In genomic region chr10:35961501-35961900, GRCh38 we compare ENCODE assay signal across 2 cellular contexts.
TF ChIP-seq lines count a peak whose summit lies in the region.

No MANE protein-coding gene starts in this region.

TF ChIP-seq in endothelial cell of umbilical vein, 7 proteins besides CTCF, POLR2A, EP300 and RAD21:
- no peak for TF ChIP-seq MAX (IDR thresholded peaks at IDR 0.05; ENCODE audit: insufficient read depth, insufficient read length)
- TF ChIP-seq FOS (IDR thresholded peaks at IDR 0.05; ENCODE audit: borderline replicate concordance, insufficient read depth, low read length) = peak; percentile 45
- TF ChIP-seq GATA2 (IDR thresholded peaks at IDR 0.05; ENCODE audit: insufficient read depth, insufficient read length, low read depth, low read length) = no peak
- TF ChIP-seq MYC (IDR thresholded peaks at IDR 0.05; ENCODE audit: low read depth, low read length) = no peak
- TF ChIP-seq EZH2 (IDR thresholded peaks at IDR 0.05; ENCODE audit: borderline replicate concordance, low read depth, low read length, severe bottlenecking) = no peak
- no peak for TF ChIP-seq JUN (IDR thresholded peaks at IDR 0.05; ENCODE audit: borderline replicate concordance, insufficient read depth, insufficient read length, low read depth)
- no peak for TF ChIP-seq POLR2AphosphoS5 (IDR thresholded peaks at IDR 0.05; ENCODE audit: insufficient read depth, low read depth, low read length)

TF ChIP-seq in HepG2, 621 proteins besides CTCF, POLR2A, EP300 and RAD21:
- TF ChIP-seq, protein P1, sequence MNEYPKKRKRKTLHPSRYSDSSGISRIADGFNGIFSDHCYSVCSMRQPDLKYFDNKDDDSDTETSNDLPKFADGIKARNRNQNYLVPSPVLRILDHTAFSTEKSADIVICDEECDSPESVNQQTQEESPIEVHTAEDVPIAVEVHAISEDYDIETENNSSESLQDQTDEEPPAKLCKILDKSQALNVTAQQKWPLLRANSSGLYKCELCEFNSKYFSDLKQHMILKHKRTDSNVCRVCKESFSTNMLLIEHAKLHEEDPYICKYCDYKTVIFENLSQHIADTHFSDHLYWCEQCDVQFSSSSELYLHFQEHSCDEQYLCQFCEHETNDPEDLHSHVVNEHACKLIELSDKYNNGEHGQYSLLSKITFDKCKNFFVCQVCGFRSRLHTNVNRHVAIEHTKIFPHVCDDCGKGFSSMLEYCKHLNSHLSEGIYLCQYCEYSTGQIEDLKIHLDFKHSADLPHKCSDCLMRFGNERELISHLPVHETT (CRISPR knock-in tag; conservative IDR thresholded peaks at IDR 0.05) = no peak
- TF ChIP-seq DRAP1 (CRISPR knock-in tag; IDR thresholded peaks at IDR 0.05) = no peak
- TF ChIP-seq PHF20 (CRISPR knock-in tag; IDR thresholded peaks at IDR 0.05) = no peak
- no peak for TF ChIP-seq ZNF367 (CRISPR knock-in tag; IDR thresholded peaks at IDR 0.05; ENCODE audit: borderline replicate concordance)
- TF ChIP-seq MBD4 (IDR thresholded peaks at IDR 0.05; ENCODE audit: borderline replicate concordance, low read length) = no peak
- no peak for TF ChIP-seq ZNF121 (CRISPR knock-in tag; IDR thresholded peaks at IDR 0.05)
